In genomic region chr17:7844292-7845154, GRCh38 we compare ENCODE assay signal across 8 cellular contexts. TPM values are rescaled to one million over a fixed set of nuclear protein-coding genes. Genes with fewer than 3 reads are reported as not detected.
A peak's percentile ranks its signal among the peaks of the same experiment; 100 is the strongest.
DNase-seq lines count a peak whose midpoint lies in the region; ATAC-seq and TF ChIP-seq lines count a peak whose summit lies in the region.

No MANE protein-coding gene starts in this region.

- H3K27me3 ChIP-seq in BE2C (no peaks in the 10 kb centered on the region), left lung (no peaks in the 10 kb centered on the region)

- ATAC-seq in GM19043 (IDR thresholded peaks at IDR 0.05; ENCODE audit: low read depth, unreplicated experiment) (peak; percentile 48), HG03354 (IDR thresholded peaks at IDR 0.05; ENCODE audit: poor library complexity, severe bottlenecking, unreplicated experiment) (peak; percentile 48), left lung (peak; percentile 64)

- H3K36me3 ChIP-seq in BE2C (peaks cover 19% of the 10 kb centered on the region), left lung (peaks cover 0 to 45% of the 10 kb centered on the region in 2 donors)

- intact Hi-C loops in left lung (cut with DNase I) = no loop called here

- H3K27ac ChIP-seq in left lung = peak overlapping the region; percentile 99 to 100

- TF ChIP-seq CTCF in BE2C (IDR thresholded peaks at IDR 0.05; ENCODE audit: low read depth, low read length) = no peak
- TF ChIP-seq CTCF in left lung (IDR thresholded peaks at IDR 0.05) = no peak

- no peaks in the 10 kb centered on the region; the same call in 1 of the 2 replicates for H3K4me1 ChIP-seq in BE2C
- H3K4me1 ChIP-seq in left lung = peaks cover 15 to 48% of the 10 kb centered on the region in 2 donors

- peak overlapping the region; percentile 77 for H3K4me3 ChIP-seq in BE2C (ENCODE audit: low read depth, low read length)
- peak overlapping the region; percentile 63 to 82 for H3K4me3 ChIP-seq in left lung

- H3K9me3 ChIP-seq in BE2C (no peaks in the 10 kb centered on the region), left lung (no peaks in the 10 kb centered on the region)

- DNase-seq in BE2C = peak; percentile 83
- peak; percentile 89 for DNase-seq in NCI-H69 (lab: John Stamatoyannopoulos, UW)
- DNase-seq in activated CD4-positive, alpha-beta T cell treated with anti-CD3 and anti-CD28 coated beads, Interleukin-2, amount 50 U/mL, for 24 hours (ENCODE audit: low read depth in 1 of 2, low spot score in 1 of 2) = peak; percentile 60 to 80
- peak; percentile 97 for DNase-seq in dermis blood vessel endothelial cell
- peak; percentile 92 to 94 for DNase-seq in left lung
- DNase-seq in stimulated activated CD4-positive, alpha-beta T cell treated with anti-CD3 and anti-CD28 coated beads, Interleukin-4, amount 100 ng/mL, for 1 hour = peak; percentile 79

RNA-seq across cellular contexts. Expression of gene TMEM88, which starts 10.3 kb away (rescaled TPM):
- polyA plus RNA-seq in BE2C (2012; ENCODE audit: insufficient read depth, insufficient read length, low read depth) = 98.8 TPM
- total RNA-seq in dermis blood vessel endothelial cell = 50.9 and 111 TPM in 2 replicates
- total RNA-seq in left lung = 1 to 10 TPM; 5.7 to 6.5 TPM

RNA-seq across cellular contexts. Expression of gene KDM6B, which starts 10.5 kb away (rescaled TPM):
- polyA plus RNA-seq in BE2C (2012; ENCODE audit: insufficient read depth, insufficient read length, low read depth) = 28.2 TPM
- total RNA-seq in dermis blood vessel endothelial cell = 7.6 and 10.6 TPM in 2 replicates
- 10 to 100 TPM; 37.6 to 49.2 TPM for total RNA-seq in left lung

RNA-seq across cellular contexts. Expression of gene NAA38, which starts 12.8 kb away (rescaled TPM):
- polyA plus RNA-seq in BE2C (2012; ENCODE audit: insufficient read depth, insufficient read length, low read depth) = 331 TPM
- 63.2 and 129 TPM in 2 replicates for total RNA-seq in dermis blood vessel endothelial cell
- total RNA-seq in left lung = 10 to 100 TPM; 60.5 to 72.6 TPM

RNA-seq across cellular contexts. Expression of gene CYB5D1, which starts 13.3 kb away (rescaled TPM):
- polyA plus RNA-seq in BE2C (2012; ENCODE audit: insufficient read depth, insufficient read length, low read depth) = 21.6 TPM
- total RNA-seq in dermis blood vessel endothelial cell (15.1 and 17.9 TPM in 2 replicates), left lung (10 to 100 TPM in 1 of 2 donors, 1 to 10 TPM in 1; 9.8 to 12.3 TPM)

RNA-seq across cellular contexts. Expression of gene CHD3, which starts 44.1 kb away (rescaled TPM):
- 66.8 TPM for polyA plus RNA-seq in BE2C (2012; ENCODE audit: insufficient read depth, insufficient read length, low read depth)
- total RNA-seq in dermis blood vessel endothelial cell (108 and 132 TPM in 2 replicates), left lung (100 to 1,000 TPM in 1 of 2 donors, 10 to 100 TPM in 1; 95.3 to 118 TPM)

Comparison
In these comparisons a context has a peak if more than half of its experiments do, and no peak if none do; other contexts are left out.
1. Peak in every context shown above with its lines: DNase-seq, ATAC-seq, H3K4me3 ChIP-seq and H3K27ac ChIP-seq.